In the genomic region with DNA sequence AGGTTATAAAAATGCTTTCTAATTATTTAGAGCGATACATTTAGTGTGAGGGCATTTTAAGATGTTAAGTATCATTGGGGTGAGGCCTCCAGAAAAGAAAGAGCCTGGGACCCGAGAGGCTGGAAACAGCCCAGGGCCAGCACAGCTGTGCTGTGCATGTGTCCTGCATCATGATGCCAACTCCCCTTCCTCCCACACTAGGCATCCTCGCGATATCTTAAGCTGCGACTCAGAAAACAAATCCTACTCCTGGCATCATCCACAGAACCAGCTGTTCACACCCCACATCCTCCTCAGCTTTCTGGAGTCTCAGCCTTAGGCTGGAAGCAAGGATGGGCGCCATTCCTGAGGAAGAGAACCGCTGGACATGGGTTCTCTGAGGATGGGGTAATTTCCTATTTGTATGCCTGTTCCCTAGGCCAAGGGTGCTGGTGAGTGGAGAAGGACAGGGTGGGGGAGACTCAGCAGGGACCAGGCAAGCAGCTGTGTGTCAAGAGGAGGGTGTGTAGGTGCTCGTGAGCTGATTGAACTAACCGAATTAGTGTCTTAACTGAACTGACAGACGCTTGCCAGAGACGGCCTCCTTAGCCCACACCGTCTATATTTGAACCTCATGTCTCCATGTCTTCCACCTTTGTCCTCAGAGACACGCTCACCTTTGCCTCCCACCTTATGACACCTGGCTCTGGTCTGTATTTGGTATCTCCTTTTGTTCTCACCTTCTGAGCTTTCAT, we compare ENCODE assay signal across 16 cellular contexts. TPM values are rescaled to one million over a fixed set of nuclear protein-coding genes. Genes with fewer than 3 reads are reported as not detected.
A peak's percentile ranks its signal among the peaks of the same experiment; 100 is the strongest.
DNase-seq lines count a peak whose midpoint lies in the region; ATAC-seq and TF ChIP-seq lines count a peak whose summit lies in the region.
"Had no signal": no experiment of that assay in that cellular context is flagged by ENCODE, and none has a peak within 500 bp of the region (broad histone marks: within the 10 kb centered on the region; RNA-seq: fewer than 3 reads in every experiment).

No MANE protein-coding gene starts in this region.

- POLR2A ChIA-PET in activated CD8-positive, alpha-beta T cell treated with anti-CD3 and anti-CD28 coated beads, Interleukin-2, amount 10 ng/mL, durations not matched to agents 7 days and 5 days (lab: Charles Lee) = no interaction called here

- intact Hi-C loops in Right ventricle myocardium inferior (cut with DNase I) = loop anchor here (5.0 kb wide), 1 partner anchor 71 kb away; no protein-coding TSS in a partner anchor
- intact Hi-C loops in cardiac septum (cut with DNase I) = loop anchor here (2.0 to 5.0 kb wide), 2 partner anchors 39 to 216 kb away; partner anchors contain the start of genes PRPF40B and SPATS2
- intact Hi-C loops in uterus (cut with DNase I; ENCODE audit: low total_unique reads) = no loop called here

- peaks cover 3% of the 10 kb centered on the region for H3K36me3 Mint-ChIP-seq in activated CD8-positive, alpha-beta T cell treated with anti-CD3 and anti-CD28 coated beads, Interleukin-2, amount 10 ng/mL, durations not matched to agents 7 days and 5 days (ENCODE audit: low read depth)

- peak overlapping the region; percentile 4 to 18 for H3K27ac ChIP-seq in uterus
- H3K27ac ChIP-seq: colonic mucosa had no signal

- CTCF ChIA-PET in activated CD8-positive, alpha-beta T cell treated with anti-CD3 and anti-CD28 coated beads, Interleukin-2, amount 10 ng/mL, durations not matched to agents 7 days and 5 days (lab: Charles Lee) = interaction anchor here (0.7 to 8.3 kb wide), 4 partner anchors 12 to 225 kb away, joined by 3 to 62 read pairs (median 4); no protein-coding TSS in a partner anchor

- H3K4me1 Mint-ChIP-seq in activated CD8-positive, alpha-beta T cell treated with anti-CD3 and anti-CD28 coated beads, Interleukin-2, amount 10 ng/mL, durations not matched to agents 7 days and 5 days (ENCODE audit: low read depth) = peaks cover 16% of the 10 kb centered on the region

- no peaks in the 10 kb centered on the region for H3K9me3 ChIP-seq in uterus
- H3K9me3 ChIP-seq: colonic mucosa had no signal

- H3K27me3 ChIP-seq in uterus = no peaks in the 10 kb centered on the region
- H3K27me3 ChIP-seq: colonic mucosa had no signal

- H3K4me3 ChIP-seq in fibroblast of pulmonary artery (replicated peaks; ENCODE audit: low read depth, low read length) (no peak overlapping the region), uterus (no peak overlapping the region)
- H3K4me3 ChIP-seq: colonic mucosa had no signal

- no peaks in the 10 kb centered on the region for H3K4me1 ChIP-seq in uterus
- H3K4me1 ChIP-seq: colonic mucosa had no signal

- H3K36me3 ChIP-seq in uterus = no peaks in the 10 kb centered on the region
- H3K36me3 ChIP-seq: colonic mucosa had no signal

- no peak for TF ChIP-seq CTCF in fibroblast of pulmonary artery (IDR thresholded peaks at IDR 0.05; ENCODE audit: low read length, missing control alignments)
- no peak for TF ChIP-seq CTCF in uterus (IDR thresholded peaks at IDR 0.05)

- no peak overlapping the region for H3K27ac Mint-ChIP-seq in activated CD8-positive, alpha-beta T cell treated with anti-CD3 and anti-CD28 coated beads, Interleukin-2, amount 10 ng/mL, durations not matched to agents 7 days and 5 days
- H3K27ac Mint-ChIP-seq: activated naive CD4-positive, alpha-beta T cell treated with anti-CD3 and anti-CD28 coated beads, Interleukin-2, amount 50 U/mL, for 72 hours; naive thymus-derived CD8-positive, alpha-beta T cell had no signal

- no peak for TF ChIP-seq POLR2A in uterus (IDR thresholded peaks at IDR 0.05)

- ATAC-seq in Right ventricle myocardium inferior (peak; percentile 23), GM19351 (IDR thresholded peaks at IDR 0.05; ENCODE audit: unreplicated experiment) (no peak)
- ATAC-seq in activated CD8-positive, alpha-beta T cell treated with anti-CD3 and anti-CD28 coated beads, Interleukin-2, amount 10 ng/mL, durations not matched to agents 7 days and 5 days = no peak
- ATAC-seq: activated naive CD4-positive, alpha-beta T cell treated with anti-CD3 and anti-CD28 coated beads, Interleukin-2, amount 50 U/mL, for 72 hours; naive thymus-derived CD8-positive, alpha-beta T cell had no signal

- no peaks in the 10 kb centered on the region for H3K27me3 Mint-ChIP-seq in activated CD8-positive, alpha-beta T cell treated with anti-CD3 and anti-CD28 coated beads, Interleukin-2, amount 10 ng/mL, durations not matched to agents 7 days and 5 days (ENCODE audit: low read depth)
- H3K27me3 Mint-ChIP-seq: naive thymus-derived CD8-positive, alpha-beta T cell had no signal

- no peak for DNase-seq in Right ventricle myocardium inferior (ENCODE audit: missing footprints)
- no peak for DNase-seq in cardiac septum (ENCODE audit: low spot score)
- DNase-seq in fibroblast of pulmonary artery (ENCODE audit: low read depth) = peak; percentile 63
- peak; percentile 4 for DNase-seq in middle frontal gyrus (ENCODE audit: extremely low spot score, low spot score)
- no peak for DNase-seq in uterus
- no peak for DNase-seq in T-helper 2 cell
- no peak for DNase-seq in activated CD8-positive, alpha-beta T cell treated with anti-CD3 and anti-CD28 coated beads, Interleukin-2, amount 10 ng/mL, durations not matched to agents 7 days and 5 days
- DNase-seq: activated CD8-positive, alpha-beta memory T cell treated with anti-CD3 and anti-CD28 coated beads, Interleukin-2, amount 50 U/mL, for 48 hours; Calu3; colonic mucosa; naive thymus-derived CD8-positive, alpha-beta T cell; NCI-H146; stimulated activated naive CD4-positive, alpha-beta T cell treated with Interleukin-2 at 50 U/mL for 16 hours; SW 1271 had no signal

- no peaks in the 10 kb centered on the region for H3K9me3 Mint-ChIP-seq in activated CD8-positive, alpha-beta T cell treated with anti-CD3 and anti-CD28 coated beads, Interleukin-2, amount 10 ng/mL, durations not matched to agents 7 days and 5 days (ENCODE audit: insufficient read depth)
- H3K9me3 Mint-ChIP-seq: activated naive CD4-positive, alpha-beta T cell treated with anti-CD3 and anti-CD28 coated beads, Interleukin-2, amount 50 U/mL, for 72 hours; naive thymus-derived CD8-positive, alpha-beta T cell had no signal

- no peak overlapping the region for H3K4me3 Mint-ChIP-seq in activated CD8-positive, alpha-beta T cell treated with anti-CD3 and anti-CD28 coated beads, Interleukin-2, amount 10 ng/mL, durations not matched to agents 7 days and 5 days
- H3K4me3 Mint-ChIP-seq: naive thymus-derived CD8-positive, alpha-beta T cell had no signal

RNA-seq across cellular contexts. Expression of gene MCRS1, which starts 15.6 kb away (rescaled TPM):
- 88.9 TPM for total RNA-seq in Right ventricle myocardium inferior
- 118 TPM for total RNA-seq in cardiac septum
- 10 to 100 TPM; 20.0 to 81.2 (median 50.4) TPM for total RNA-seq in uterus
- total RNA-seq in activated CD8-positive, alpha-beta T cell treated with anti-CD3 and anti-CD28 coated beads, Interleukin-2, amount 10 ng/mL, durations not matched to agents 7 days and 5 days = 10 to 100 TPM; 85.9 to 86.1 TPM

RNA-seq across cellular contexts. Expression of gene FAM186B, which starts 21.9 kb away (rescaled TPM):
- total RNA-seq in Right ventricle myocardium inferior (0.62 TPM), cardiac septum (0.48 TPM), uterus (under 1 TPM in 3 of 4 donors, not detected in 1; 0.21 to 0.77 (median 0.30) TPM)
- under 1 TPM; 0.18 to 0.21 TPM for total RNA-seq in activated CD8-positive, alpha-beta T cell treated with anti-CD3 and anti-CD28 coated beads, Interleukin-2, amount 10 ng/mL, durations not matched to agents 7 days and 5 days

RNA-seq across cellular contexts. Expression of gene PRPF40B, which starts 39.8 kb away (rescaled TPM):
- total RNA-seq in Right ventricle myocardium inferior (17.1 TPM), cardiac septum (30.1 TPM), uterus (10 to 100 TPM; 17.4 to 72.9 (median 25.4) TPM)
- 10 to 100 TPM; 14.4 to 14.6 TPM for total RNA-seq in activated CD8-positive, alpha-beta T cell treated with anti-CD3 and anti-CD28 coated beads, Interleukin-2, amount 10 ng/mL, durations not matched to agents 7 days and 5 days

RNA-seq across cellular contexts. Expression of gene KCNH3, which starts 44.7 kb away (rescaled TPM):
- 0.27 TPM for total RNA-seq in Right ventricle myocardium inferior
- total RNA-seq in cardiac septum = 0.97 TPM
- 1 to 10 TPM in 1 of 4 donors, under 1 TPM in 2, not detected in 1; under 0.01 to 1.7 (median 0.43) TPM for total RNA-seq in uterus
- total RNA-seq in activated CD8-positive, alpha-beta T cell treated with anti-CD3 and anti-CD28 coated beads, Interleukin-2, amount 10 ng/mL, durations not matched to agents 7 days and 5 days = 1 to 10 TPM; 5.1 to 5.3 TPM

Comparison
In these comparisons a context has a peak if more than half of its experiments do, and no peak if none do; other contexts are left out.
1. DNase-seq: peak in fibroblast of pulmonary artery (single experiment) and middle frontal gyrus (single experiment); none in Right ventricle myocardium inferior (single experiment), cardiac septum (single experiment), uterus (0 of 2), T-helper 2 cell (0 of 5) and activated CD8-positive, alpha-beta T cell treated with anti-CD3 and anti-CD28 coated beads, Interleukin-2, amount 10 ng/mL, durations not matched to agents 7 days and 5 days (single experiment).